ENCODE assay signal across 2 cellular contexts in the genomic region with DNA sequence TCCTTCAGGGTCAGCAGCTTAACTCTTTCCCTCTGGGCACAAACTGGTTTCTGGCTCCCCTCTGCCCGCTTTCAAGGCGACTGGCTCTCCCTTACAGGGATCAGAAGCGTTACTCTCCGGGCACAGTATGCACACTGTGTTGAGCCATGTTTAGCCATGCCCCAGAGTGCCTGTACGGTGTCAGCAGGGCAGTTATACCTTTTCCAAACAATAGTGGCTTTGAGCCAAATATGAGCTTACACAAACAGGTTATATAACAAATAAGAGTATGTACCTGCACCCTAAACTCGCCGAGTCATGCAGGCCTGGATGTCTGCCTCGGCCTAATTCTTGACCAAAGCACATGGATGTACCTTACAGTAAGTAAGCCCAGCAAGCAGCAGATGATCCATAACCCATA.
TF ChIP-seq lines count a peak whose summit lies in the region.

No MANE protein-coding gene starts in this region.

TF ChIP-seq in IMR-90, 13 proteins besides CTCF, POLR2A, EP300 and RAD21:
- TF ChIP-seq NFE2L2 (IDR thresholded peaks at IDR 0.05; ENCODE audit: low read depth, low read length) (0 out of 2 replicates have a peak, but pooled peaks have one; percentile 19), MAZ (IDR thresholded peaks at IDR 0.05; ENCODE audit: borderline replicate concordance, low read depth, low read length) (no peak)
TF ChIP-seq in IMR-90: peak in this region for 1.

TF ChIP-seq in H1, 55 proteins besides CTCF, POLR2A, EP300 and RAD21:
- TF ChIP-seq CREB1 (IDR thresholded peaks at IDR 0.05) (no peak), EGR1 (IDR thresholded peaks at IDR 0.05; ENCODE audit: borderline replicate concordance, low read depth, low read length) (no peak), BRCA1 (IDR thresholded peaks at IDR 0.05; ENCODE audit: low read depth, low read length) (no peak), CBX5 (IDR thresholded peaks at IDR 0.05; ENCODE audit: low read depth, low read length) (no peak), POLR2AphosphoS5 (IDR thresholded peaks at IDR 0.05; ENCODE audit: low read depth, low read length) (no peak), TAF1 (IDR thresholded peaks at IDR 0.05; ENCODE audit: low read depth, low read length) (no peak), KDM1A (IDR thresholded peaks at IDR 0.05; ENCODE audit: borderline replicate concordance, low read length) (no peak), GABPA (IDR thresholded peaks at IDR 0.05; ENCODE audit: borderline replicate concordance, insufficient read depth, low read length) (no peak), CTBP2 (IDR thresholded peaks at IDR 0.05; ENCODE audit: borderline replicate concordance, insufficient read depth, insufficient read length, low read length) (no peak), TBP (IDR thresholded peaks at IDR 0.05; ENCODE audit: low read depth, low read length) (no peak), E2F6 (IDR thresholded peaks at IDR 0.05) (no peak), TCF12 (IDR thresholded peaks at IDR 0.05; ENCODE audit: low read depth, low read length) (no peak), CHD2 (IDR thresholded peaks at IDR 0.05; ENCODE audit: low read length) (no peak), SP1 (IDR thresholded peaks at IDR 0.05; ENCODE audit: low read depth, low read length) (no peak), JUN (IDR thresholded peaks at IDR 0.05; ENCODE audit: low read depth, low read length) (no peak)
- TF ChIP-seq, protein P1, sequence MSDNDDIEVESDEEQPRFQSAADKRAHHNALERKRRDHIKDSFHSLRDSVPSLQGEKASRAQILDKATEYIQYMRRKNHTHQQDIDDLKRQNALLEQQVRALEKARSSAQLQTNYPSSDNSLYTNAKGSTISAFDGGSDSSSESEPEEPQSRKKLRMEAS (IDR thresholded peaks at IDR 0.05) = no peak
- TF ChIP-seq, protein P2, sequence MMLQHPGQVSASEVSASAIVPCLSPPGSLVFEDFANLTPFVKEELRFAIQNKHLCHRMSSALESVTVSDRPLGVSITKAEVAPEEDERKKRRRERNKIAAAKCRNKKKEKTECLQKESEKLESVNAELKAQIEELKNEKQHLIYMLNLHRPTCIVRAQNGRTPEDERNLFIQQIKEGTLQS (IDR thresholded peaks at IDR 0.05; ENCODE audit: insufficient read depth, low read depth, low read length) = no peak
TF ChIP-seq in H1: peak in this region for 0.
